In genomic region chr10:79397051-79397450, GRCh38 we compare ENCODE assay signal across 18 cellular contexts. TPM values are rescaled to one million over a fixed set of nuclear protein-coding genes. Genes with fewer than 3 reads are reported as not detected.
DNase-seq lines count a peak whose midpoint lies in the region; ATAC-seq and TF ChIP-seq lines count a peak whose summit lies in the region.
"Had no signal": no experiment of that assay in that cellular context is flagged by ENCODE, and none has a peak within 500 bp of the region (broad histone marks: within the 10 kb centered on the region; RNA-seq: fewer than 3 reads in every experiment).

No MANE protein-coding gene starts in this region.

- peaks cover 1% of the 10 kb centered on the region for H3K4me1 Mint-ChIP-seq in progenitor cell of endocrine pancreas (ENCODE audit: low read depth)

- no peaks in the 10 kb centered on the region for H3K9me3 Mint-ChIP-seq in progenitor cell of endocrine pancreas (ENCODE audit: low read depth)
- H3K9me3 Mint-ChIP-seq: activated CD4-positive, alpha-beta T cell treated with anti-CD3 and anti-CD28 coated beads, Interleukin-2, amount 10 ng/mL, durations not matched to agents 7 days and 5 days; immature natural killer cell; neural crest cell; stimulated activated memory B cell treated with anti-CD40 and anti-IgM and Interleukin-4, amounts not matched to agents 10 μg/mL and 1 μg/mL and 100 μg/mL, for 72 hours had no signal

- H3K4me3 ChIP-seq in colonic mucosa (no peak overlapping the region), left lung (no peak overlapping the region), tibial artery (no peak overlapping the region)
- H3K4me3 ChIP-seq: cardiac muscle cell had no signal

- H3K27ac Mint-ChIP-seq in progenitor cell of endocrine pancreas = no peak overlapping the region
- H3K27ac Mint-ChIP-seq: activated CD4-positive, alpha-beta T cell treated with anti-CD3 and anti-CD28 coated beads, Interleukin-2, amount 10 ng/mL, durations not matched to agents 7 days and 5 days; immature natural killer cell; stimulated activated memory B cell treated with anti-CD40 and anti-IgM and Interleukin-4, amounts not matched to agents 10 μg/mL and 1 μg/mL and 100 μg/mL, for 72 hours had no signal

- no peak for DNase-seq in colonic mucosa
- peak in 1 of 2 donors; percentile 55 for DNase-seq in left lung
- peak; percentile 71 for DNase-seq in posterior vena cava (ENCODE audit: low spot score)
- no peak for DNase-seq in tibial artery
- DNase-seq in NK-92 treated with Interleukin-12 subunit alpha and Interleukin-12 subunit beta, amount 100 ng/mL, for 24 hours (lab: John Stamatoyannopoulos, UW) = no peak
- no peak for DNase-seq in AG08396 (ENCODE audit: low spot score)
- no peak for DNase-seq in progenitor cell of endocrine pancreas (ENCODE audit: low spot score, unreplicated experiment)
- DNase-seq: activated CD4-positive, alpha-beta T cell treated with anti-CD3 and anti-CD28 coated beads, Interleukin-2, amount 10 ng/mL, durations not matched to agents 7 days and 5 days; activated CD8-positive, alpha-beta memory T cell treated with anti-CD3 and anti-CD28 coated beads, Interleukin-2, amount 50 U/mL, for 4 hours; effector memory CD4-positive, alpha-beta T cell; immature natural killer cell; KG1; NCI-H1930; trophoblast cell had no signal

- H3K4me1 ChIP-seq in colonic mucosa = peaks cover 3% of the 10 kb centered on the region
- peaks cover 44 to 48% of the 10 kb centered on the region in 2 donors for H3K4me1 ChIP-seq in left lung
- peaks cover 5 to 58% (median 46%) of the 10 kb centered on the region in 4 donors for H3K4me1 ChIP-seq in tibial artery

- intact Hi-C loops in colonic mucosa (cut with DNase I) (no loop called here), left lung (cut with DNase I) (no loop called here), posterior vena cava (cut with DNase I) (no loop called here), tibial artery (cut with DNase I; ENCODE audit: low total_unique reads) (no loop called here)

- no peak overlapping the region for H3K9ac ChIP-seq in colonic mucosa (ENCODE audit: low read depth in 2 of 2, low read length in 2 of 2)

- ATAC-seq in left lung (no peak), GM21360 (IDR thresholded peaks at IDR 0.05; ENCODE audit: unreplicated experiment) (no peak)
- ATAC-seq: stimulated activated memory B cell treated with anti-CD40 and anti-IgM and Interleukin-4, amounts not matched to agents 10 μg/mL and 1 μg/mL and 100 μg/mL, for 72 hours had no signal

- no peaks in the 10 kb centered on the region for H3K36me3 Mint-ChIP-seq in progenitor cell of endocrine pancreas (ENCODE audit: insufficient read depth)
- H3K36me3 Mint-ChIP-seq: stimulated activated memory B cell treated with anti-CD40 and anti-IgM and Interleukin-4, amounts not matched to agents 10 μg/mL and 1 μg/mL and 100 μg/mL, for 72 hours had no signal

- no peaks in the 10 kb centered on the region for H3K9me3 ChIP-seq in colonic mucosa
- H3K9me3 ChIP-seq in left lung = no peaks in the 10 kb centered on the region
- H3K9me3 ChIP-seq in tibial artery = no peaks in the 10 kb centered on the region

- TF ChIP-seq CTCF in colonic mucosa (IDR thresholded peaks at IDR 0.05) (no peak), left lung (IDR thresholded peaks at IDR 0.05) (no peak), tibial artery (IDR thresholded peaks at IDR 0.05) (no peak), progenitor cell of endocrine pancreas (IDR thresholded peaks at IDR 0.05; ENCODE audit: unreplicated experiment) (no peak)

- H3K27me3 ChIP-seq in colonic mucosa (no peaks in the 10 kb centered on the region), left lung (no peaks in the 10 kb centered on the region), tibial artery (no peaks in the 10 kb centered on the region)
- H3K27me3 ChIP-seq: cardiac muscle cell had no signal

- H3K27ac ChIP-seq in colonic mucosa (peak overlapping the region; percentile 60), left lung (peak overlapping the region; percentile 39 to 81), tibial artery (peak overlapping the region; percentile 88 to 89)
- H3K27ac ChIP-seq: cardiac muscle cell had no signal

- H3K27me3 Mint-ChIP-seq in progenitor cell of endocrine pancreas = peaks cover 25% of the 10 kb centered on the region
- H3K27me3 Mint-ChIP-seq: activated CD4-positive, alpha-beta T cell treated with anti-CD3 and anti-CD28 coated beads, Interleukin-2, amount 10 ng/mL, durations not matched to agents 7 days and 5 days; stimulated activated memory B cell treated with anti-CD40 and anti-IgM and Interleukin-4, amounts not matched to agents 10 μg/mL and 1 μg/mL and 100 μg/mL, for 72 hours had no signal

- H3K4me3 Mint-ChIP-seq in progenitor cell of endocrine pancreas (ENCODE audit: low read depth) = no peak overlapping the region
- H3K4me3 Mint-ChIP-seq: activated CD4-positive, alpha-beta T cell treated with anti-CD3 and anti-CD28 coated beads, Interleukin-2, amount 10 ng/mL, durations not matched to agents 7 days and 5 days; immature natural killer cell; neural crest cell; stimulated activated memory B cell treated with anti-CD40 and anti-IgM and Interleukin-4, amounts not matched to agents 10 μg/mL and 1 μg/mL and 100 μg/mL, for 72 hours had no signal

- H3K36me3 ChIP-seq in colonic mucosa (no peaks in the 10 kb centered on the region), left lung (peaks cover 0 to 7% of the 10 kb centered on the region in 2 donors), tibial artery (peaks cover 0 to 26% (median 15%) of the 10 kb centered on the region in 3 donors)

RNA-seq across cellular contexts. Expression of gene ZCCHC24, which starts 48.4 kb away (rescaled TPM):
- total RNA-seq in colonic mucosa = 10 to 100 TPM in 1 of 2 donors, 1 to 10 TPM in 1; 4.6 to 19.1 TPM
- 10 to 100 TPM; 31.2 to 42.4 TPM for total RNA-seq in left lung
- 100 to 1,000 TPM; 113 to 125 TPM for total RNA-seq in posterior vena cava
- 1.3 and 1.6 TPM in 2 replicates for total RNA-seq in progenitor cell of endocrine pancreas

RNA-seq across cellular contexts. Expression of gene PPIF, which starts 49.8 kb away (rescaled TPM):
- 100 to 1,000 TPM in 1 of 2 donors, 10 to 100 TPM in 1; 99.3 to 154 TPM for total RNA-seq in colonic mucosa
- total RNA-seq in left lung = 10 to 100 TPM; 32.9 to 75.6 TPM
- 10 to 100 TPM; 20.4 to 23.9 TPM for total RNA-seq in posterior vena cava
- 35.9 and 37.1 TPM in 2 replicates for total RNA-seq in progenitor cell of endocrine pancreas
